ENCODE assay signal across 20 cellular contexts in the genomic region with DNA sequence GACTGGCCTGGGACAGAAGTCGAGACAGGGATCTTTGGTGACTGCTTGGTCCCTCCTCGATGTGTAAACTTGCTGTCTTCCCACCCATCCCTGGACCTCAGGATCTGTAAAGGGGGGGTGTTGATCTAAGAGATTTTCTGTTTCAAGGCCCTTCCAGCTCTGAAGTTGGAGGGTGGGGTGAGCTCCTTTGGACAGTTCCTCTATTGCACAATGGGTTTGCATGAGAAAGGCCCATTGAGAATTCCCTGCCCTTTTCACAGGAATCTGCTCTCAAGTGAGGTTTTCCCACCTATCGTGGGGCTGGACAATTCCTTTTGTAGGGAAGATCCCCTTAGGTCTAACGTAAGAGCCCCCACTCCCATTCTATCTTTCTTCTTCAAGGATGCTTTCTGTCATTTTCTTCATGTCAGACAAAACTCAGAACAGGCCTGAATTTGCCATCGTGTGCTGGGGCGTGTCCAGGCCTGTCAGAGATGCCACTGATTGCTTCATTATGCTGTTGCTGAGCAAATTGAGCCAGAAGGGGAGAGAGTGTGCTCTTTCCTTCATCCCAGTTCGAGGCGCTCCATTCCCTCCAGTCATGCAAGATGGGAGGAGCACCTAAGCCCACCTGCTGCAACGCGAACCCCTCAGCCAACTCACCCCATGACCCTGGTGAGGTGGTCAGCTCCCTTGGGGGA.
DNase-seq lines count a peak whose midpoint lies in the region; ATAC-seq and TF ChIP-seq lines count a peak whose summit lies in the region.
"Had no signal": no experiment of that assay in that cellular context is flagged by ENCODE, and none has a peak within 500 bp of the region (broad histone marks: within the 10 kb centered on the region; RNA-seq: fewer than 3 reads in every experiment).

No MANE protein-coding gene starts in this region.

- in situ Hi-C loops in mammary epithelial cell (cut with MboI; ENCODE audit: low sequenced_read_pairs in 2 of 2) = no loop called here

- H3K4me3 ChIP-seq in heart left ventricle (no peak overlapping the region), HUES48 (ENCODE audit: low read depth, low read length) (no peak overlapping the region), mammary epithelial cell (replicated peaks in 1 of 3; ENCODE audit: insufficient read depth in 1 of 3, low read depth in 2 of 3, low read length in 3 of 3) (no peak overlapping the region)
- H3K4me3 ChIP-seq: esophagus squamous epithelium, tibial artery had no signal

- ATAC-seq in Right ventricle myocardium superior (ENCODE audit: poor library complexity) (peak; percentile 57), heart left ventricle (no peak), sciatic nerve (peak; percentile 88), GM18870 (IDR thresholded peaks at IDR 0.05; ENCODE audit: unreplicated experiment) (no peak)
- ATAC-seq: effector memory CD8-positive, alpha-beta T cell; HCT116; left colon had no signal

- WGBS in heart left ventricle, 4 donors = 52 to 58% (median 56%) methylated on average over 9 to 10 of the region's 10 CpGs
- WGBS in mammary epithelial cell (ENCODE audit: low coverage, missing lambda C conversion rate) = 7% methylated on average over 8 of the region's 10 CpGs

- H2AFZ ChIP-seq in mammary epithelial cell (ENCODE audit: low read depth, low read length) = no peak overlapping the region

- DNase-seq in Right ventricle myocardium superior = no peak
- DNase-seq in heart left ventricle = no peak
- DNase-seq in mammary epithelial cell = peak; percentile 23
- DNase-seq in sciatic nerve (ENCODE audit: low spot score) = no peak
- no peak for DNase-seq in DMS53 (lab: John Stamatoyannopoulos, UW)
- DNase-seq in activated T-helper 2 cell treated with anti-CD3 and anti-CD28 coated beads, Interferon-gamma antibody, Interleukin-2, Interleukin-4, amounts not matched to agents 10 μg/mL and 5 μg/mL and 100 μg/mL, durations not matched to agents 14 hours and 24 hours and 36 hours (ENCODE audit: low spot score) = no peak
- DNase-seq: activated naive CD8-positive, alpha-beta T cell treated with anti-CD3 and anti-CD28 coated beads, Interleukin-2, amount 10 ng/mL, durations not matched to agents 7 days and 5 days; CD4-positive, alpha-beta memory T cell; effector memory CD8-positive, alpha-beta T cell; esophagus squamous epithelium; left colon; midbrain; small intestine; stimulated activated naive CD4-positive, alpha-beta T cell treated with Interleukin-2 at 50 U/mL for 16 hours; SW 1271 had no signal

- no peaks in the 10 kb centered on the region for H3K79me2 ChIP-seq in mammary epithelial cell (ENCODE audit: insufficient read depth, low read length)

- no peak overlapping the region for H3K27ac Mint-ChIP-seq in activated T-helper 2 cell treated with anti-CD3 and anti-CD28 coated beads, Interferon-gamma antibody, Interleukin-2, Interleukin-4, amounts not matched to agents 10 μg/mL and 5 μg/mL and 100 μg/mL, durations not matched to agents 14 hours and 24 hours and 36 hours
- H3K27ac Mint-ChIP-seq: activated naive CD8-positive, alpha-beta T cell treated with anti-CD3 and anti-CD28 coated beads, Interleukin-2, amount 10 ng/mL, durations not matched to agents 7 days and 5 days; CD4-positive, alpha-beta memory T cell; effector memory CD8-positive, alpha-beta T cell; nephron had no signal

- H3K9ac ChIP-seq in HUES48 (ENCODE audit: low read depth, low read length) (no peak overlapping the region; the same call in 1 of the 2 replicates), mammary epithelial cell (ENCODE audit: insufficient read depth, low read length) (no peak overlapping the region)

- BruUV-seq in mammary epithelial cell (replicated peaks; lab: Mats Ljungman, UMichigan) = no TSS peak

- no peak for TF ChIP-seq POLR2A in heart left ventricle (IDR thresholded peaks at IDR 0.05)

- H3K9me3 Mint-ChIP-seq in activated T-helper 2 cell treated with anti-CD3 and anti-CD28 coated beads, Interferon-gamma antibody, Interleukin-2, Interleukin-4, amounts not matched to agents 10 μg/mL and 5 μg/mL and 100 μg/mL, durations not matched to agents 14 hours and 24 hours and 36 hours = no peaks in the 10 kb centered on the region
- H3K9me3 Mint-ChIP-seq: activated naive CD8-positive, alpha-beta T cell treated with anti-CD3 and anti-CD28 coated beads, Interleukin-2, amount 10 ng/mL, durations not matched to agents 7 days and 5 days; CD4-positive, alpha-beta memory T cell; effector memory CD8-positive, alpha-beta T cell; nephron had no signal

- dilution Hi-C loops in mammary epithelial cell (cut with HindIII; ENCODE audit: low sequenced_read_pairs) = no loop called here

- peaks cover 2% of the 10 kb centered on the region for H3K27me3 Mint-ChIP-seq in activated T-helper 2 cell treated with anti-CD3 and anti-CD28 coated beads, Interferon-gamma antibody, Interleukin-2, Interleukin-4, amounts not matched to agents 10 μg/mL and 5 μg/mL and 100 μg/mL, durations not matched to agents 14 hours and 24 hours and 36 hours (ENCODE audit: low read depth)

- H3K4me1 ChIP-seq in heart left ventricle = no peaks in the 10 kb centered on the region
- peaks cover 19% of the 10 kb centered on the region for H3K4me1 ChIP-seq in HUES48 (ENCODE audit: control insufficient read depth, insufficient read depth, low read length)
- peaks cover 3% of the 10 kb centered on the region for H3K4me1 ChIP-seq in mammary epithelial cell (ENCODE audit: insufficient read depth, low read length)
- H3K4me1 ChIP-seq: tibial artery had no signal

- intact Hi-C loops in Right ventricle myocardium superior (cut with DNase I) (no loop called here), heart left ventricle (cut with DNase I) (no loop called here), mammary epithelial cell (cut with micrococcal nuclease) (no loop called here), sciatic nerve (cut with DNase I) (no loop called here)
- intact Hi-C loops in activated T-helper 2 cell treated with anti-CD3 and anti-CD28 coated beads, Interferon-gamma antibody, Interleukin-2, Interleukin-4, amounts not matched to agents 10 μg/mL and 5 μg/mL and 100 μg/mL, durations not matched to agents 14 hours and 24 hours and 36 hours (cut with micrococcal nuclease) = no loop called here

- H3K27me3 ChIP-seq in heart left ventricle (peaks cover 0 to 43% (median 5%) of the 10 kb centered on the region in 9 donors), HUES48 (ENCODE audit: control insufficient read depth, insufficient read depth, low read length) (no peaks in the 10 kb centered on the region), mammary epithelial cell (ENCODE audit: insufficient read depth, low read length) (no peaks in the 10 kb centered on the region)

- CTCF ChIA-PET in mammary epithelial cell (lab: Charles Lee; ENCODE audit: low non-redundant PET) = interaction anchor here (0.6 kb wide), 1 partner anchor 83 kb away, joined by 3 read pairs; no protein-coding TSS in a partner anchor

- H3K36me3 ChIP-seq in heart left ventricle (no peaks in the 10 kb centered on the region), HUES48 (ENCODE audit: control insufficient read depth, insufficient read depth, low read length) (no peaks in the 10 kb centered on the region), mammary epithelial cell (ENCODE audit: insufficient read depth, low read length) (no peaks in the 10 kb centered on the region)
- H3K36me3 ChIP-seq: esophagus squamous epithelium, tibial artery had no signal

- H3K4me3 Mint-ChIP-seq in activated T-helper 2 cell treated with anti-CD3 and anti-CD28 coated beads, Interferon-gamma antibody, Interleukin-2, Interleukin-4, amounts not matched to agents 10 μg/mL and 5 μg/mL and 100 μg/mL, durations not matched to agents 14 hours and 24 hours and 36 hours (ENCODE audit: low read depth) = no peak overlapping the region
- H3K4me3 Mint-ChIP-seq: activated naive CD8-positive, alpha-beta T cell treated with anti-CD3 and anti-CD28 coated beads, Interleukin-2, amount 10 ng/mL, durations not matched to agents 7 days and 5 days; CD4-positive, alpha-beta memory T cell; effector memory CD8-positive, alpha-beta T cell; nephron had no signal

- no peaks in the 10 kb centered on the region for H3K4me1 Mint-ChIP-seq in activated T-helper 2 cell treated with anti-CD3 and anti-CD28 coated beads, Interferon-gamma antibody, Interleukin-2, Interleukin-4, amounts not matched to agents 10 μg/mL and 5 μg/mL and 100 μg/mL, durations not matched to agents 14 hours and 24 hours and 36 hours (ENCODE audit: low read depth)
- H3K4me1 Mint-ChIP-seq: activated naive CD8-positive, alpha-beta T cell treated with anti-CD3 and anti-CD28 coated beads, Interleukin-2, amount 10 ng/mL, durations not matched to agents 7 days and 5 days; CD4-positive, alpha-beta memory T cell; nephron had no signal

- H3K9me3 ChIP-seq in heart left ventricle (no peaks in the 10 kb centered on the region), HUES48 (ENCODE audit: control insufficient read depth, insufficient read depth, low read length) (no peaks in the 10 kb centered on the region), mammary epithelial cell (replicated peaks; ENCODE audit: insufficient read depth, low read length) (peaks cover 2% of the 10 kb centered on the region)
- H3K9me3 ChIP-seq: esophagus squamous epithelium, tibial artery had no signal

- TF ChIP-seq CTCF in heart left ventricle (IDR thresholded peaks at IDR 0.05) (no peak), mammary epithelial cell (conservative IDR thresholded peaks at IDR 0.05 in 1 of 2, IDR thresholded peaks at IDR 0.05 in 1 of 2; ENCODE audit: extremely low read depth in 1 of 2, insufficient read depth in 1 of 2, low read depth in 1 of 2, low read length in 2 of 2) (no peak)

- H3K36me3 Mint-ChIP-seq in activated T-helper 2 cell treated with anti-CD3 and anti-CD28 coated beads, Interferon-gamma antibody, Interleukin-2, Interleukin-4, amounts not matched to agents 10 μg/mL and 5 μg/mL and 100 μg/mL, durations not matched to agents 14 hours and 24 hours and 36 hours (ENCODE audit: low read depth) = no peaks in the 10 kb centered on the region
- H3K36me3 Mint-ChIP-seq: activated naive CD8-positive, alpha-beta T cell treated with anti-CD3 and anti-CD28 coated beads, Interleukin-2, amount 10 ng/mL, durations not matched to agents 7 days and 5 days; CD4-positive, alpha-beta memory T cell had no signal

- H3K27ac ChIP-seq in heart left ventricle (no peak overlapping the region), HUES48 (ENCODE audit: low read depth, low read length) (peak overlapping the region; percentile 21), mammary epithelial cell (ENCODE audit: insufficient read depth, low read depth, low read length) (no peak overlapping the region)
- H3K27ac ChIP-seq: tibial artery had no signal

- no peaks in the 10 kb centered on the region for H4K20me1 ChIP-seq in mammary epithelial cell (ENCODE audit: insufficient read depth, low read length)

- H3K4me2 ChIP-seq in mammary epithelial cell (ENCODE audit: insufficient read depth, low read depth, low read length) = no peak overlapping the region

Comparison
In these comparisons a context has a peak if more than half of its experiments do, and no peak if none do; other contexts are left out.
1. ATAC-seq: peak in Right ventricle myocardium superior (single experiment) and sciatic nerve (single experiment); none in heart left ventricle (0 of 4) and GM18870 (single experiment).